ENCODE assay signal across 22 cellular contexts in the genomic region with DNA sequence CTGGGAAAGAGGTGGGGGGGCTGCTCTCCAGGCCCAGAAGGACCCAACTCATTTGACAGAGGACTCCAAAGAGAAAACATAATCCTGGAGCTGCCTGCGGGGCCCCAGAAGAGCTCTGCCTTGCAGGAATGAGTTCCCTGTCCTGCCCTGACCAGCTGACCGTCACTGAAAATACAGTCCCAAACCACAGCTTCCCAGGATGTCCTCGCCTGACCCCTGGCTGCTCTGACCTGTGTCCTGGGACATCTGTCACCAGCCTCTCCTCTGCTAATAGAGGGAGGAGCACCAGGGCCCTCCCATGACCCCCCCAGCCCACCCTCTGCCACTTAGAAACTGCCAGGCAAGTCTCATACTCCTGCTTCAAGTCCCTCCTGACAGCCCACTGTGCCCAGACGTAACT. TPM values are rescaled to one million over a fixed set of nuclear protein-coding genes. Genes with fewer than 3 reads are reported as not detected.
"Had no signal": no experiment of that assay in that cellular context is flagged by ENCODE, and none has a peak within 500 bp of the region (broad histone marks: within the 10 kb centered on the region; RNA-seq: fewer than 3 reads in every experiment).

No MANE protein-coding gene starts in this region.

- H3K27ac ChIP-seq: ascending aorta, prostate gland, SK-N-MC, spleen had no signal

- H3K4me1 ChIP-seq: ascending aorta, prostate gland had no signal

- H3K9me3 Mint-ChIP-seq: activated naive CD4-positive, alpha-beta T cell treated with anti-CD3 and anti-CD28 coated beads for 36 hours; naive B cell; stimulated activated naive CD8-positive, alpha-beta T cell treated with anti-CD3 and anti-CD28 coated beads, Interleukin-15, amount 100 ng/mL, for 72 hours had no signal

- H3K36me3 ChIP-seq: ascending aorta, prostate gland, spleen had no signal

- H3K27me3 ChIP-seq: ascending aorta had no signal

- H3K36me3 Mint-ChIP-seq: naive B cell had no signal

- H3K4me3 ChIP-seq: ascending aorta, lung, prostate gland, SK-N-MC, spleen had no signal

- ATAC-seq: esophagus mucosa; sciatic nerve; stimulated activated naive CD8-positive, alpha-beta T cell treated with anti-CD3 and anti-CD28 coated beads, Interleukin-15, amount 100 ng/mL, for 72 hours had no signal

- H3K27ac Mint-ChIP-seq: activated naive CD4-positive, alpha-beta T cell treated with anti-CD3 and anti-CD28 coated beads for 36 hours; stimulated activated naive CD8-positive, alpha-beta T cell treated with anti-CD3 and anti-CD28 coated beads, Interleukin-15, amount 100 ng/mL, for 72 hours had no signal

- H3K9me3 ChIP-seq: ascending aorta, prostate gland, spleen had no signal

- H3K4me3 Mint-ChIP-seq: activated naive CD4-positive, alpha-beta T cell treated with anti-CD3 and anti-CD28 coated beads for 36 hours; naive B cell; stimulated activated naive CD8-positive, alpha-beta T cell treated with anti-CD3 and anti-CD28 coated beads, Interleukin-15, amount 100 ng/mL, for 72 hours had no signal

- DNase-seq: activated CD4-positive, alpha-beta T cell treated with anti-CD3 and anti-CD28 coated beads for 1 hour; activated CD4-positive, alpha-beta T cell treated with anti-CD3 and anti-CD28 coated beads, Interleukin-2, amount 50 U/mL, for 4 hours; activated naive CD4-positive, alpha-beta T cell treated with anti-CD3 and anti-CD28 coated beads for 36 hours; activated T-cell treated with anti-CD3 and anti-CD28 coated beads for 4 hours; hypothalamus; kidney glomerular epithelial cell; midbrain; naive B cell; nucleus accumbens; spleen; stimulated activated naive CD8-positive, alpha-beta T cell treated with anti-CD3 and anti-CD28 coated beads, Interleukin-15, amount 100 ng/mL, for 72 hours; T-helper 1 cell had no signal

RNA-seq across cellular contexts. Expression of a gene that starts 9.8 kb away (rescaled TPM):
- total RNA-seq: ascending aorta, bronchial epithelial cell had no signal

RNA-seq across cellular contexts. Expression of a gene that starts 49.1 kb away (rescaled TPM):
- total RNA-seq: activated naive CD4-positive, alpha-beta T cell treated with anti-CD3 and anti-CD28 coated beads for 36 hours; ascending aorta; bronchial epithelial cell; chondrocyte; esophagus mucosa; prostate gland; spleen; temporal lobe; ureter had no signal
- polyA plus RNA-seq: spleen had no signal
